ENCODE assay signal across 8 cellular contexts in the genomic region with DNA sequence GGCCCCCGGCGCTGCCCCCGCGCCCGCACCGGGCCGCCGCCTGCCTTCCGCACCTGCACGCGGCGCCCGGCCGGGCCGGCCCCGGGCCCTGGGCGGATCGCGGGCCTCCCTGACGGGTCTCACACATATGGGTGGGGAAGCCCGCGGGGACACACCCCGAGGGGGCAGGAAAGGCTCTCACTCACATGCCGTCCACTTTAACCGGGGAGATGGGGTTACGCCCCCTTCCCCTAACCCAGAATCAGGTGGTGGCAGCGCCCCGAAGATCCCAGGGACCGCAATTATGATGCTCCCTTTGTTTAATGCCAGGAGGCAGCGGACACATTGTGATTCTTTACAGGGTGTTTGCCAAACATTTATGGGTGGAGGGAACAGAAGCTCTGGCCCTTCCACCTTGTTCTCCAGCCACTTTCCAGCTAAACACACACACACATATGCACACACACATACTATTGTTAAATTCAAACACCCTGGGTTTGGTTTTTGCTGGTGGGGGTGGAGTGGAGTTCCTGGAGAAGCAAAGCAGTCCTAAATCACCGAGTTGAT. TPM values are rescaled to one million over a fixed set of nuclear protein-coding genes. Genes with fewer than 3 reads are reported as not detected.
A peak's percentile ranks its signal among the peaks of the same experiment; 100 is the strongest.
DNase-seq lines count a peak whose midpoint lies in the region; ATAC-seq and TF ChIP-seq lines count a peak whose summit lies in the region.

No MANE protein-coding gene starts in this region.

- no peak for TF ChIP-seq CTCF in liver (IDR thresholded peaks at IDR 0.05; ENCODE audit: low read depth, low read length, missing input control)
- no peak for TF ChIP-seq CTCF in upper lobe of left lung (IDR thresholded peaks at IDR 0.05)

- ATAC-seq in upper lobe of left lung (ENCODE audit: low FRiP score in 2 of 2) (no peak), GM19023 (IDR thresholded peaks at IDR 0.05; ENCODE audit: unreplicated experiment) (no peak)

- peaks cover 19% of the 10 kb centered on the region for H3K36me3 Mint-ChIP-seq in activated naive CD4-positive, alpha-beta T cell treated with anti-CD3 and anti-CD28 coated beads, Interleukin-2, amount 10 ng/mL, durations not matched to agents 7 days and 5 days
- H3K36me3 Mint-ChIP-seq in activated naive CD8-positive, alpha-beta T cell treated with anti-CD3 and anti-CD28 coated beads for 36 hours: peaks cover 23% of the 10 kb centered on the region

- H3K27me3 Mint-ChIP-seq in activated naive CD4-positive, alpha-beta T cell treated with anti-CD3 and anti-CD28 coated beads, Interleukin-2, amount 10 ng/mL, durations not matched to agents 7 days and 5 days: no peaks in the 10 kb centered on the region
- no peaks in the 10 kb centered on the region for H3K27me3 Mint-ChIP-seq in activated naive CD8-positive, alpha-beta T cell treated with anti-CD3 and anti-CD28 coated beads for 36 hours

- no peak for DNase-seq in activated naive CD4-positive, alpha-beta T cell treated with anti-CD3 and anti-CD28 coated beads, Interleukin-2, amount 10 ng/mL, durations not matched to agents 7 days and 5 days
- DNase-seq in activated naive CD4-positive, alpha-beta T cell treated with Interleukin-2 at 50 U/mL for 16 hours: no peak
- DNase-seq in activated naive CD8-positive, alpha-beta T cell treated with anti-CD3 and anti-CD28 coated beads for 36 hours: no peak
- no peak for DNase-seq in upper lobe of left lung
- DNase-seq in NCI-H2029 treated with DMSO at 0.1 percent for 48 hours (lab: John Stamatoyannopoulos, UW): no peak
- DNase-seq in NCI-H748 (lab: John Stamatoyannopoulos, UW; ENCODE audit: unreplicated experiment): no peak

- H3K4me3 ChIP-seq in liver (ENCODE audit: low read depth in 1 of 3, low read length in 3 of 3): peak overlapping the region; percentile 30 to 95 (median 57)
- peak overlapping the region; percentile 36 to 90 (median 83) for H3K4me3 ChIP-seq in upper lobe of left lung

- TF ChIP-seq RAD21 in liver (IDR thresholded peaks at IDR 0.05): no peak

- peak overlapping the region; percentile 12 to 71 for H3K9ac ChIP-seq in liver (ENCODE audit: low read depth in 1 of 2, low read length in 2 of 2)

- H3K36me3 ChIP-seq in liver (ENCODE audit: control insufficient read depth in 4 of 4, insufficient read depth in 3 of 4, low read depth in 1 of 4, low read length in 3 of 4) (no peaks in the 10 kb centered on the region), upper lobe of left lung (no peaks in the 10 kb centered on the region)

- peaks cover 51% of the 10 kb centered on the region for H3K4me1 Mint-ChIP-seq in activated naive CD4-positive, alpha-beta T cell treated with anti-CD3 and anti-CD28 coated beads, Interleukin-2, amount 10 ng/mL, durations not matched to agents 7 days and 5 days
- H3K4me1 Mint-ChIP-seq in activated naive CD8-positive, alpha-beta T cell treated with anti-CD3 and anti-CD28 coated beads for 36 hours: peaks cover 63% of the 10 kb centered on the region

- 3% methylated on average over 31 of the region's 31 CpGs for WGBS in liver
- 3 to 8% methylated on average over 4 to 7 of the region's 31 CpGs for WGBS in upper lobe of left lung, 2 donors

- H3K9me3 Mint-ChIP-seq in activated naive CD4-positive, alpha-beta T cell treated with anti-CD3 and anti-CD28 coated beads, Interleukin-2, amount 10 ng/mL, durations not matched to agents 7 days and 5 days: no peaks in the 10 kb centered on the region
- H3K9me3 Mint-ChIP-seq in activated naive CD8-positive, alpha-beta T cell treated with anti-CD3 and anti-CD28 coated beads for 36 hours: no peaks in the 10 kb centered on the region

- H3K27me3 ChIP-seq in liver (ENCODE audit: control insufficient read depth in 4 of 4, insufficient read depth in 4 of 4, low read length in 3 of 4) (no peaks in the 10 kb centered on the region), upper lobe of left lung (no peaks in the 10 kb centered on the region)

- peak overlapping the region; percentile 19 to 62 for H3K27ac ChIP-seq in liver (ENCODE audit: low read depth in 1 of 2, low read length in 2 of 2)
- H3K27ac ChIP-seq in upper lobe of left lung: peak overlapping the region; percentile 70 to 96 (median 92)

- H3K4me3 Mint-ChIP-seq in activated naive CD4-positive, alpha-beta T cell treated with anti-CD3 and anti-CD28 coated beads, Interleukin-2, amount 10 ng/mL, durations not matched to agents 7 days and 5 days: peak overlapping the region; percentile 78
- H3K4me3 Mint-ChIP-seq in activated naive CD8-positive, alpha-beta T cell treated with anti-CD3 and anti-CD28 coated beads for 36 hours: peak overlapping the region; percentile 82

- no peak for TF ChIP-seq EP300 in upper lobe of left lung (IDR thresholded peaks at IDR 0.05)

- CTCF ChIA-PET in activated naive CD4-positive, alpha-beta T cell treated with anti-CD3 and anti-CD28 coated beads, Interleukin-2, amount 10 ng/mL, durations not matched to agents 7 days and 5 days (lab: Charles Lee): interaction anchor here (0.9 to 6.2 kb wide), 16 partner anchors 11 to 197 kb away, joined by 3 to 54 read pairs (median 4); no protein-coding TSS in a partner anchor

- no peak for TF ChIP-seq POLR2A in upper lobe of left lung (IDR thresholded peaks at IDR 0.05)

- H3K27ac Mint-ChIP-seq in activated naive CD4-positive, alpha-beta T cell treated with anti-CD3 and anti-CD28 coated beads, Interleukin-2, amount 10 ng/mL, durations not matched to agents 7 days and 5 days: peak overlapping the region; percentile 90
- H3K27ac Mint-ChIP-seq in activated naive CD8-positive, alpha-beta T cell treated with anti-CD3 and anti-CD28 coated beads for 36 hours: peak overlapping the region; percentile 83

- H3K9me3 ChIP-seq in liver (ENCODE audit: control insufficient read depth in 4 of 4, low read length in 3 of 4) (no peaks in the 10 kb centered on the region), upper lobe of left lung (no peaks in the 10 kb centered on the region)

- H3K4me1 ChIP-seq in liver (ENCODE audit: control insufficient read depth in 4 of 4, insufficient read depth in 4 of 4, low read length in 3 of 4): peaks cover 0 to 2% (median 0%) of the 10 kb centered on the region in 4 donors
- peaks cover 28 to 46% (median 39%) of the 10 kb centered on the region in 4 donors for H3K4me1 ChIP-seq in upper lobe of left lung

TF ChIP-seq in liver, 16 proteins besides CTCF, POLR2A, EP300 and RAD21 (continues in another document):
- TF ChIP-seq MAX (IDR thresholded peaks at IDR 0.05) (no peak), RXRA (IDR thresholded peaks at IDR 0.05) (no peak), HNF4G (IDR thresholded peaks at IDR 0.05) (no peak), NR2F2 (IDR thresholded peaks at IDR 0.05) (no peak), FOXA1 (IDR thresholded peaks at IDR 0.05) (no peak), REST (IDR thresholded peaks at IDR 0.05) (no peak), GABPA (IDR thresholded peaks at IDR 0.05 in 1 of 2, conservative IDR thresholded peaks at IDR 0.05 in 1 of 2) (no peak), EGR1 (IDR thresholded peaks at IDR 0.05; ENCODE audit: low read depth in 2 of 2) (no peak), JUND (IDR thresholded peaks at IDR 0.05) (no peak), TAF1 (conservative IDR thresholded peaks at IDR 0.05) (no peak), SP1 (IDR thresholded peaks at IDR 0.05) (no peak)
- TF ChIP-seq, protein P1, sequence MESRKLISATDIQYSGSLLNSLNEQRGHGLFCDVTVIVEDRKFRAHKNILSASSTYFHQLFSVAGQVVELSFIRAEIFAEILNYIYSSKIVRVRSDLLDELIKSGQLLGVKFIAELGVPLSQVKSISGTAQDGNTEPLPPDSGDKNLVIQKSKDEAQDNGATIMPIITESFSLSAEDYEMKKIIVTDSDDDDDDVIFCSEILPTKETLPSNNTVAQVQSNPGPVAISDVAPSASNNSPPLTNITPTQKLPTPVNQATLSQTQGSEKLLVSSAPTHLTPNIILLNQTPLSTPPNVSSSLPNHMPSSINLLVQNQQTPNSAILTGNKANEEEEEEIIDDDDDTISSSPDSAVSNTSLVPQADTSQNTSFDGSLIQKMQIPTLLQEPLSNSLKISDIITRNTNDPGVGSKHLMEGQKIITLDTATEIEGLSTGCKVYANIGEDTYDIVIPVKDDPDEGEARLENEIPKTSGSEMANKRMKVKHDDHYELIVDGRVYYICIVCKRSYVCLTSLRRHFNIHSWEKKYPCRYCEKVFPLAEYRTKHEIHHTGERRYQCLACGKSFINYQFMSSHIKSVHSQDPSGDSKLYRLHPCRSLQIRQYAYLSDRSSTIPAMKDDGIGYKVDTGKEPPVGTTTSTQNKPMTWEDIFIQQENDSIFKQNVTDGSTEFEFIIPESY (IDR thresholded peaks at IDR 0.05): no peak

RNA-seq across cellular contexts. Expression of gene ANKRD44, which starts 0.4 kb away (rescaled TPM):
- 100 to 1,000 TPM; 118 to 121 TPM for total RNA-seq in activated naive CD8-positive, alpha-beta T cell treated with anti-CD3 and anti-CD28 coated beads for 36 hours
- 10 to 100 TPM in 1 of 2 donors, 1 to 10 TPM in 1; 7.2 to 18.2 TPM for total RNA-seq in liver
- polyA plus RNA-seq in liver: 1 to 10 TPM; 3.8 to 6.4 TPM
- 10 to 100 TPM; 41.0 to 91.1 (median 61.7) TPM for total RNA-seq in upper lobe of left lung
